ENCODE assay signal across 17 cellular contexts in genomic region chr6:169970306-169970988, GRCh38.
DNase-seq lines count a peak whose midpoint lies in the region; ATAC-seq and TF ChIP-seq lines count a peak whose summit lies in the region.
"Had no signal": no experiment of that assay in that cellular context is flagged by ENCODE, and none has a peak within 500 bp of the region (broad histone marks: within the 10 kb centered on the region; RNA-seq: fewer than 3 reads in every experiment).

No MANE protein-coding gene starts in this region.

- TF ChIP-seq POLR2A in transverse colon (IDR thresholded peaks at IDR 0.05) = no peak

- TF ChIP-seq CTCF in dorsolateral prefrontal cortex (IDR thresholded peaks at IDR 0.05 in 54 of 56, conservative IDR thresholded peaks at IDR 0.05 in 2 of 56; ENCODE audit: low read depth in 1 of 56, partially characterized antibody in 56 of 56) (no peak), transverse colon (IDR thresholded peaks at IDR 0.05) (no peak)

- no peaks in the 10 kb centered on the region for H3K9me3 ChIP-seq in transverse colon
- H3K9me3 ChIP-seq: lower lobe of right lung, tibial artery had no signal

- H3K36me3 ChIP-seq in transverse colon = no peaks in the 10 kb centered on the region
- H3K36me3 ChIP-seq: lower lobe of right lung, tibial artery had no signal

- no peaks in the 10 kb centered on the region for H3K4me1 ChIP-seq in transverse colon
- H3K4me1 ChIP-seq: lower lobe of right lung, tibial artery had no signal

- 55% methylated on average over 19 of the region's 19 CpGs; no CpG with 5 or more reads in 1 of the 2 donors for WGBS in transverse colon (ENCODE audit: low coverage in 1 of 2), 2 donors

- ATAC-seq in GM18861 (IDR thresholded peaks at IDR 0.05; ENCODE audit: unreplicated experiment) = no peak
- ATAC-seq: PC-3; stimulated activated naive B cell treated with anti-CD40 and anti-IgM and Interleukin-4, amounts not matched to agents 10 μg/mL and 1 μg/mL and 100 μg/mL, for 72 hours had no signal

- in situ Hi-C loops in transverse colon (cut with MboI; ENCODE audit: low pct_ligation_motif_present in 1 of 4, low pct_unique_long_range_greater_than_20kb in 1 of 4, low sequenced_read_pairs in 3 of 4) = no loop called here

- TF ChIP-seq EP300 in transverse colon (IDR thresholded peaks at IDR 0.05; ENCODE audit: low read depth) = no peak

- H3K4me3 ChIP-seq in dorsolateral prefrontal cortex (no peak overlapping the region), transverse colon (no peak overlapping the region)
- H3K4me3 ChIP-seq: lower lobe of right lung, tibial artery had no signal

- intact Hi-C loops in dorsolateral prefrontal cortex (cut with DNase I) = no loop called here
- intact Hi-C loops in transverse colon (cut with DNase I; ENCODE audit: low total_unique reads) = no loop called here

- peaks cover 0 to 3% (median 0%) of the 10 kb centered on the region in 45 donors for H3K27me3 ChIP-seq in dorsolateral prefrontal cortex
- H3K27me3 ChIP-seq in transverse colon = no peaks in the 10 kb centered on the region

- peak; percentile 48 for DNase-seq in activated effector memory CD4-positive, alpha-beta T cell treated with anti-CD3 and anti-CD28 coated beads, Interleukin-2, amount 50 U/mL, for 16 hours
- DNase-seq in activated effector memory CD4-positive, alpha-beta T cell treated with Interleukin-2 at 50 U/mL for 16 hours = no peak
- DNase-seq in dorsolateral prefrontal cortex = peak in 7 of 10 donors; percentile 3 to 43 (median 17)
- DNase-seq in mesenteric fat pad (ENCODE audit: low spot score) = peak; percentile 89
- peak; percentile 12 for DNase-seq in transverse colon
- DNase-seq in NOMO-1 treated with dmso at 0.1 percent for 144 hours (lab: John Stamatoyannopoulos, UW; ENCODE audit: unreplicated experiment) = no peak
- DNase-seq in GM03348 (ENCODE audit: low spot score) = no peak
- DNase-seq: activated CD4-positive, alpha-beta T cell treated with anti-CD3 and anti-CD28 coated beads for 48 hours; dermis blood vessel endothelial cell; DMS153; NCI-H1417 treated with DMSO at 0.1 percent for 48 hours; NCI-H774; PC-3; stimulated activated naive B cell treated with anti-CD40 and anti-IgM and Interleukin-4, amounts not matched to agents 10 μg/mL and 1 μg/mL and 100 μg/mL, for 72 hours had no signal

- H3K27ac ChIP-seq in dorsolateral prefrontal cortex (no peak overlapping the region), transverse colon (no peak overlapping the region)
- H3K27ac ChIP-seq: lower lobe of right lung, tibial artery had no signal

Comparison
In these comparisons a context has a peak if more than half of its experiments do, and no peak if none do; other contexts are left out.
1. DNase-seq: peak in activated effector memory CD4-positive, alpha-beta T cell treated with anti-CD3 and anti-CD28 coated beads, Interleukin-2, amount 50 U/mL, for 16 hours (single experiment), dorsolateral prefrontal cortex (7 of 10), mesenteric fat pad (single experiment) and transverse colon (single experiment); none in activated effector memory CD4-positive, alpha-beta T cell treated with Interleukin-2 at 50 U/mL for 16 hours (single experiment), NOMO-1 treated with dmso at 0.1 percent for 144 hours (single experiment) and GM03348 (single experiment).